ENCODE assay signal across 8 cellular contexts in genomic region chr4:74159397-74159709, GRCh38. TPM values are rescaled to one million over a fixed set of nuclear protein-coding genes. Genes with fewer than 3 reads are reported as not detected.
DNase-seq lines count a peak whose midpoint lies in the region; TF ChIP-seq lines count a peak whose summit lies in the region.

No MANE protein-coding gene starts in this region.

- H2AFZ ChIP-seq in Loucy (ENCODE audit: low read length): no peak overlapping the region
- H2AFZ ChIP-seq in neuron (ENCODE audit: low read depth, low read length): no peak overlapping the region

- peaks cover 20% of the 10 kb centered on the region for H4K20me1 ChIP-seq in Loucy (ENCODE audit: insufficient read depth, low read length, poor library complexity, severe bottlenecking)

- H3K4me1 ChIP-seq in Caco-2 (no peaks in the 10 kb centered on the region), Loucy (ENCODE audit: insufficient read depth, low read length, poor library complexity, severe bottlenecking) (peaks cover 43% of the 10 kb centered on the region), neuron (ENCODE audit: insufficient read depth, low read length) (peaks cover 16% of the 10 kb centered on the region)

- no peaks in the 10 kb centered on the region for H3K9me2 ChIP-seq in Loucy (replicated peaks; ENCODE audit: low read depth, low read length)

- no peaks in the 10 kb centered on the region; the same call in 1 of the 2 replicates for H3F3A ChIP-seq in Loucy (ENCODE audit: low read depth)

- POLR2A ChIA-PET in Caco-2 (lab: Charles Lee): interaction anchor here (0.6 kb wide), 1 partner anchor 374 kb away, joined by 3 read pairs; no protein-coding TSS in a partner anchor

- H3K4me1 Mint-ChIP-seq in Caco-2 (ENCODE audit: low read depth, unreplicated experiment): peaks cover 8% of the 10 kb centered on the region

- H3K27ac Mint-ChIP-seq in Caco-2 (ENCODE audit: unreplicated experiment): no peak overlapping the region

- H3K79me2 ChIP-seq in Loucy (ENCODE audit: insufficient read depth, low read length): peaks cover 61% of the 10 kb centered on the region

- H3K9me3 ChIP-seq in Caco-2 (no peaks in the 10 kb centered on the region), Loucy (ENCODE audit: insufficient read depth, low read depth, low read length) (no peaks in the 10 kb centered on the region), neuron (ENCODE audit: low read length) (no peaks in the 10 kb centered on the region)

- DNase-seq in Caco-2 (no peak), dorsolateral prefrontal cortex (no peak), DMS53 treated with DMSO at 0.1 percent for 48 hours (lab: John Stamatoyannopoulos, UW; ENCODE audit: unreplicated experiment) (no peak), NCI-H1092 treated with DMSO at 0.1 percent for 48 hours (lab: John Stamatoyannopoulos, UW) (no peak), NCI-H1417 (lab: John Stamatoyannopoulos, UW) (no peak), DMS79 treated with DMSO at 0.1 percent for 48 hours (lab: John Stamatoyannopoulos, UW) (no peak)

- H3K4me3 Mint-ChIP-seq in Caco-2 (ENCODE audit: unreplicated experiment): peak overlapping the region; percentile 91

- intact Hi-C loops in Caco-2 (cut with micrococcal nuclease; ENCODE audit: unreplicated experiment): no loop called here
- intact Hi-C loops in dorsolateral prefrontal cortex (cut with DNase I): no loop called here

- H3K27me3 Mint-ChIP-seq in Caco-2 (ENCODE audit: insufficient read depth, unreplicated experiment): no peaks in the 10 kb centered on the region

- H3K27me3 ChIP-seq in Caco-2 (replicated peaks; ENCODE audit: control insufficient read depth, insufficient read depth, low read length): no peaks in the 10 kb centered on the region
- H3K27me3 ChIP-seq in Loucy (ENCODE audit: insufficient read depth, low read length, poor library complexity, severe bottlenecking): no peaks in the 10 kb centered on the region
- no peaks in the 10 kb centered on the region for H3K27me3 ChIP-seq in dorsolateral prefrontal cortex
- H3K27me3 ChIP-seq in neuron (ENCODE audit: insufficient read depth, low read length): no peaks in the 10 kb centered on the region

- H3K36me3 ChIP-seq in Caco-2 (ENCODE audit: control insufficient read depth, insufficient read depth, low read length) (no peaks in the 10 kb centered on the region; the same call in 1 of the 2 replicates), Loucy (ENCODE audit: insufficient read depth, low read length) (no peaks in the 10 kb centered on the region), neuron (ENCODE audit: insufficient read depth, low read length) (peaks cover 27% of the 10 kb centered on the region)

- BruUV-seq in Caco-2 (replicated peaks; lab: Mats Ljungman, UMichigan): no TSS peak

- H3K4me3 ChIP-seq in Caco-2 (ENCODE audit: low read depth, low read length) (peak overlapping the region; percentile 92), Loucy (ENCODE audit: low read length, poor library complexity, severe bottlenecking) (peak overlapping the region; percentile 89), dorsolateral prefrontal cortex (peak overlapping the region in 42 of 59 donors; percentile 5 to 82 (median 72)), neuron (ENCODE audit: low read length) (peak overlapping the region; percentile 68)

- H3K27ac ChIP-seq in dorsolateral prefrontal cortex: peak overlapping the region in 7 of 59 donors; percentile 39 to 97 (median 92)

- H3K9ac ChIP-seq in Loucy (ENCODE audit: low read depth, low read length, poor library complexity, severe bottlenecking): peak overlapping the region; percentile 82

- H3K9me3 Mint-ChIP-seq in Caco-2 (ENCODE audit: unreplicated experiment): no peaks in the 10 kb centered on the region

- peak overlapping the region; percentile 86 for H3K4me2 ChIP-seq in Loucy (ENCODE audit: low read depth, low read length, poor library complexity, severe bottlenecking)

- CTCF ChIA-PET in Caco-2 (lab: Charles Lee): no interaction called here

- TF ChIP-seq CTCF in Caco-2 (IDR thresholded peaks at IDR 0.05; ENCODE audit: insufficient read depth in 1 of 2, low read depth in 1 of 2, low read length in 1 of 2, severe bottlenecking in 1 of 2, unreplicated experiment in 1 of 2) (no peak), Loucy (conservative IDR thresholded peaks at IDR 0.05; ENCODE audit: low read length) (no peak), dorsolateral prefrontal cortex (IDR thresholded peaks at IDR 0.05 in 54 of 56, conservative IDR thresholded peaks at IDR 0.05 in 2 of 56; ENCODE audit: low read depth in 1 of 56, partially characterized antibody in 56 of 56) (no peak)

- H3K36me3 Mint-ChIP-seq in Caco-2 (ENCODE audit: insufficient read depth, unreplicated experiment): peaks cover 13% of the 10 kb centered on the region

RNA-seq across cellular contexts. Expression of gene MTHFD2L, which starts 1.4 kb away (rescaled TPM):
- total RNA-seq in Caco-2 (2022) (11.0 and 11.6 TPM in 2 replicates), dorsolateral prefrontal cortex (10 to 100 TPM; 16.0 to 36.6 (median 25.4) TPM)
